ENCODE assay signal across 10 cellular contexts in the genomic region with DNA sequence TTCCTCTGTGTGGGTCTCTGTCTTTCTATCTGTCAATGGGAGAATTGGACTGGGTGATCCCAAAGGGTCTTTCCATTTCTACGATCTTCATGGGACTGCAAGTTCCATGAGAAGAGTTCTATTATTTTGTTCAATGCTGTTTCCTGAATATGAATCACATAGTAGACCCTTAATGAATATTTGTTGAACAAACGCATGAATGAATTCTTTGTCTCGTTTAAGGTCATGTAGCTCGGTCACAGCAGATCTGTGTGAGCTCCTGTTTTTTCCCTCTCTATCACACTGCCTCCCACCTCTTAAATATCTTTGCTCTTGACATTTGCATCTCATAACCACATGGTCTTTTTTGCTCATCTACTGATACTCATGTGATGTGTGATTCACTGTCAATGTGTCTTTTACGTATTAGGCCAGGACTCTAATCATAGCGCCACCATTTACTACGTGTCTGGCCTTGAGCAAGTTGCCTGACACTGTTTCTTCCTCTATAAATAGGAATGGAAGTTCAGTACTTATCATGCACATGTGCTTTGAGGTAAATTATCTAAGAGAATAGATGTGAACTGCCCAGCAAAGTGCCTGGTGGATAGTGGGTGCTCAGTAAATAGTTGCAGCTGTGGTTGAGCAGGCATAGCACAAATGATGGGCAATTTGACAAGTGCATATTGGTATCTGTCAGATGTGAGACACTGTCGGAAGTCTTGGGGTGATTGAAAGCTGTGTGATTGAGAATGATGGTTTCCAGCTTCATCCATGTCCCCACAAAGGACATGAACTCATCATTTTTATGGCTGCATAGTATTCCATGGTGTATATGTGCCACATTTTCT. TPM values are rescaled to one million over a fixed set of nuclear protein-coding genes. Genes with fewer than 3 reads are reported as not detected.
A peak's percentile ranks its signal among the peaks of the same experiment; 100 is the strongest.
DNase-seq lines count a peak whose midpoint lies in the region; ATAC-seq and TF ChIP-seq lines count a peak whose summit lies in the region.
"Had no signal": no experiment of that assay in that cellular context is flagged by ENCODE, and none has a peak within 500 bp of the region (broad histone marks: within the 10 kb centered on the region; RNA-seq: fewer than 3 reads in every experiment).

No MANE protein-coding gene starts in this region.

- no peak for TF ChIP-seq CTCF in neural progenitor cell (IDR thresholded peaks at IDR 0.05)

- H4K20me1 ChIP-seq in neural progenitor cell (ENCODE audit: low read depth): no peaks in the 10 kb centered on the region

- H3K27ac ChIP-seq in neural progenitor cell: no peak overlapping the region

- peaks cover 0 to 5% of the 10 kb centered on the region in 2 donors for H3K9me3 Mint-ChIP-seq in activated T-cell treated with anti-CD3 and anti-CD28 coated beads, Interleukin-2, amount 50 U/mL, for 72 hours
- H3K9me3 Mint-ChIP-seq in stimulated activated naive B cell treated with anti-CD40 and anti-IgM and Interleukin-4, amounts not matched to agents 10 μg/mL and 1 μg/mL and 100 μg/mL, for 72 hours: peaks cover 0 to 2% of the 10 kb centered on the region in 2 donors
- peaks cover 8% of the 10 kb centered on the region for H3K9me3 Mint-ChIP-seq in neural progenitor cell

- H3K4me1 Mint-ChIP-seq in activated T-cell treated with anti-CD3 and anti-CD28 coated beads, Interleukin-2, amount 50 U/mL, for 72 hours (ENCODE audit: low read depth): peaks cover 32% of the 10 kb centered on the region
- H3K4me1 Mint-ChIP-seq in stimulated activated naive B cell treated with anti-CD40 and anti-IgM and Interleukin-4, amounts not matched to agents 10 μg/mL and 1 μg/mL and 100 μg/mL, for 72 hours: peaks cover 33 to 51% of the 10 kb centered on the region in 2 donors
- H3K4me1 Mint-ChIP-seq in neural progenitor cell: peaks cover 2% of the 10 kb centered on the region

- no peaks in the 10 kb centered on the region for H3K27me3 Mint-ChIP-seq in activated T-cell treated with anti-CD3 and anti-CD28 coated beads, Interleukin-2, amount 50 U/mL, for 72 hours (ENCODE audit: low read depth)
- H3K27me3 Mint-ChIP-seq in stimulated activated naive B cell treated with anti-CD40 and anti-IgM and Interleukin-4, amounts not matched to agents 10 μg/mL and 1 μg/mL and 100 μg/mL, for 72 hours: peaks cover under 1 to 15% of the 10 kb centered on the region in 2 donors
- H3K27me3 Mint-ChIP-seq in neural progenitor cell (ENCODE audit: insufficient read depth, low read depth): no peaks in the 10 kb centered on the region

- no peaks in the 10 kb centered on the region for H3K27me3 ChIP-seq in neural progenitor cell

- no peak for DNase-seq in activated T-cell treated with anti-CD3 and anti-CD28 coated beads, Interleukin-2, amount 50 U/mL, for 72 hours
- DNase-seq in activated T-cell treated with anti-CD3 and anti-CD28 coated beads, Interleukin-2, amount 50 U/mL, for 48 hours: no peak
- DNase-seq in stimulated activated naive B cell treated with anti-CD40 and anti-IgM and Interleukin-4, amounts not matched to agents 10 μg/mL and 1 μg/mL and 100 μg/mL, for 72 hours: no peak
- no peak for DNase-seq in stimulated activated CD4-positive, alpha-beta T cell treated with anti-CD3 and anti-CD28 coated beads, Interleukin-4, amount 100 ng/mL, for 24 hours
- DNase-seq in neural progenitor cell (ENCODE audit: low spot score) (no peak), glomerular visceral epithelial cell (ENCODE audit: extremely low spot score) (no peak)
- DNase-seq: midbrain had no signal

- no peak overlapping the region for H3K4me3 ChIP-seq in neural progenitor cell
- H3K4me3 ChIP-seq: K562 had no signal

- no peak overlapping the region for H3K27ac Mint-ChIP-seq in activated T-cell treated with anti-CD3 and anti-CD28 coated beads, Interleukin-2, amount 50 U/mL, for 72 hours
- H3K27ac Mint-ChIP-seq in stimulated activated naive B cell treated with anti-CD40 and anti-IgM and Interleukin-4, amounts not matched to agents 10 μg/mL and 1 μg/mL and 100 μg/mL, for 72 hours: peak overlapping the region; percentile 90
- no peak overlapping the region for H3K27ac Mint-ChIP-seq in neural progenitor cell

- no peak overlapping the region for H3K4me2 ChIP-seq in neural progenitor cell

- H3K4me3 Mint-ChIP-seq in activated T-cell treated with anti-CD3 and anti-CD28 coated beads, Interleukin-2, amount 50 U/mL, for 72 hours: peak overlapping the region; percentile 41 to 50
- H3K4me3 Mint-ChIP-seq in stimulated activated naive B cell treated with anti-CD40 and anti-IgM and Interleukin-4, amounts not matched to agents 10 μg/mL and 1 μg/mL and 100 μg/mL, for 72 hours: peak overlapping the region in 1 of 2 donors; percentile 46
- no peak overlapping the region for H3K4me3 Mint-ChIP-seq in neural progenitor cell

- H2AFZ ChIP-seq in neural progenitor cell (replicated peaks): no peak overlapping the region

- no peaks in the 10 kb centered on the region for H3K36me3 ChIP-seq in neural progenitor cell

- ATAC-seq in activated T-cell treated with anti-CD3 and anti-CD28 coated beads, Interleukin-2, amount 50 U/mL, for 72 hours (replicated peaks in 1 of 2): peak; percentile 76 to 85
- ATAC-seq in GM21619 (IDR thresholded peaks at IDR 0.05; ENCODE audit: unreplicated experiment): peak; percentile 72
- peak; percentile 81 for ATAC-seq in HG03342 (IDR thresholded peaks at IDR 0.05; ENCODE audit: unreplicated experiment)
- peak; percentile 84 to 88 for ATAC-seq in stimulated activated naive B cell treated with anti-CD40 and anti-IgM and Interleukin-4, amounts not matched to agents 10 μg/mL and 1 μg/mL and 100 μg/mL, for 72 hours (replicated peaks)
- ATAC-seq: K562 had no signal

- H3F3A ChIP-seq in neural progenitor cell (ENCODE audit: low read depth): no peaks in the 10 kb centered on the region

- H3K9me3 ChIP-seq in neural progenitor cell (ENCODE audit: low read depth): no peaks in the 10 kb centered on the region

- H3K9ac ChIP-seq in neural progenitor cell: no peak overlapping the region

- no peaks in the 10 kb centered on the region for H3K36me3 Mint-ChIP-seq in activated T-cell treated with anti-CD3 and anti-CD28 coated beads, Interleukin-2, amount 50 U/mL, for 72 hours (ENCODE audit: insufficient read depth in 2 of 2)
- peaks cover 0 to 3% of the 10 kb centered on the region in 2 donors for H3K36me3 Mint-ChIP-seq in stimulated activated naive B cell treated with anti-CD40 and anti-IgM and Interleukin-4, amounts not matched to agents 10 μg/mL and 1 μg/mL and 100 μg/mL, for 72 hours
- no peaks in the 10 kb centered on the region for H3K36me3 Mint-ChIP-seq in neural progenitor cell

- H3K4me1 ChIP-seq in neural progenitor cell: no peaks in the 10 kb centered on the region

- H3K79me2 ChIP-seq in neural progenitor cell (ENCODE audit: low read depth): no peaks in the 10 kb centered on the region

RNA-seq across cellular contexts. Expression of gene PTTG1, which starts 37.5 kb away (rescaled TPM):
- 100 to 1,000 TPM; 112 to 137 TPM for total RNA-seq in activated T-cell treated with anti-CD3 and anti-CD28 coated beads, Interleukin-2, amount 50 U/mL, for 72 hours
- total RNA-seq in neural progenitor cell (ENCODE audit: low replicate concordance): 425 and 435 TPM in 2 replicates

RNA-seq across cellular contexts. Expression of gene SLU7, which starts 40.3 kb away (rescaled TPM):
- total RNA-seq in activated T-cell treated with anti-CD3 and anti-CD28 coated beads, Interleukin-2, amount 50 U/mL, for 72 hours: 10 to 100 TPM; 50.9 to 55.7 TPM
- total RNA-seq in neural progenitor cell (ENCODE audit: low replicate concordance): 41.2 and 48.5 TPM in 2 replicates

RNA-seq across cellular contexts. Expression of gene FAM200C, which starts 59.3 kb away (rescaled TPM):
- under 1 TPM; 0.46 to 0.89 TPM for total RNA-seq in activated T-cell treated with anti-CD3 and anti-CD28 coated beads, Interleukin-2, amount 50 U/mL, for 72 hours
- total RNA-seq in neural progenitor cell (ENCODE audit: low replicate concordance): 15.8 and 25.3 TPM in 2 replicates
